19 cellular contexts compared by ENCODE assay signal in the genomic region with DNA sequence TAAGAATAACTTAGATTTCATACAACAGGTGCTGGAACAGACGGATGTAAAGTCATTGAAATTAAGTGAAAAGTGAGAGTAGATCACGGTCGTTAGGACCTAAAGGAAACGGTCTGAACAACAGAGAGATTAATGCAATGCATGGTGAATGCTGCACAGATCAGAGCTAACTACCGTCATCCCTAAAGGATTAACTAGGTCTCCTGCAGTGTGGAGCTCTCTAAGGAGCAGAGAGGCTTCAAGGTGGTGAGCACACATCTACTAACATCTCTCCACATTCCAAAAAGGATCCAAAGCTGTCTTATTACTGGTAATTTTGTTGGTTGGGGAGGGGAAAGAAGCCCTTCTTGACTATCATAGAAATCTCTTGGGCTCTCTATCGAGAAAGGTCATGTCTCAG.
DNase-seq lines count a peak whose midpoint lies in the region; ATAC-seq and TF ChIP-seq lines count a peak whose summit lies in the region.
"Had no signal": no experiment of that assay in that cellular context is flagged by ENCODE, and none has a peak within 500 bp of the region (broad histone marks: within the 10 kb centered on the region; RNA-seq: fewer than 3 reads in every experiment).

No MANE protein-coding gene starts in this region.

- intact Hi-C loops in heart left ventricle (cut with DNase I) (loop anchor here in 2 of 10 donors (10.0 kb wide), 2 partner anchors 51 to 61 kb away; no protein-coding TSS in a partner anchor), Right ventricle myocardium inferior (cut with DNase I) (no loop called here)

- H3K4me3 ChIP-seq in heart left ventricle, result no peak overlapping the region
- H3K4me3 ChIP-seq: skin epidermis, tibial nerve had no signal

- 59 to 77% (median 64%) methylated on average over 6 of the region's 6 CpGs for WGBS in heart left ventricle, 4 donors

- peaks cover 5% of the 10 kb centered on the region for H3K9me3 Mint-ChIP-seq in osteocyte (ENCODE audit: unreplicated experiment)
- H3K9me3 Mint-ChIP-seq in type B pancreatic cell, result peaks cover 3% of the 10 kb centered on the region
- H3K9me3 Mint-ChIP-seq: activated T-cell treated with anti-CD3 and anti-CD28 coated beads, Interleukin-2, amount 50 U/mL, for 72 hours; H9; T-helper 1 cell treated with Interleukin-12 subunit alpha and Interleukin-12 subunit beta and Interleukin-4 antibody, amounts not matched to agents 30 μg/mL and 1 μg/mL, for 36 hours had no signal

- no peak for DNase-seq in heart left ventricle
- DNase-seq in Right ventricle myocardium inferior (ENCODE audit: missing footprints), result no peak
- no peak for DNase-seq in epithelial cell of prostate (ENCODE audit: low read depth, low spot score)
- DNase-seq in osteocyte (ENCODE audit: extremely low spot score, unreplicated experiment), result no peak
- DNase-seq in type B pancreatic cell (ENCODE audit: extremely low spot score, unreplicated experiment), result no peak
- no peak for DNase-seq in islet precursor cell
- no peak for DNase-seq in KBM-7
- DNase-seq: activated T-cell treated with anti-CD3 and anti-CD28 coated beads, Interleukin-2, amount 50 U/mL, for 72 hours; DMS53; H9; midbrain; occipital lobe; SHP77 treated with DMSO at 0.1 percent for 48 hours had no signal

- peak in 1 of 4 donors; percentile 22 for ATAC-seq in heart left ventricle
- ATAC-seq in Right ventricle myocardium inferior, result no peak
- no peak for ATAC-seq in HG02884 (IDR thresholded peaks at IDR 0.05; ENCODE audit: unreplicated experiment)
- ATAC-seq: activated T-cell treated with anti-CD3 and anti-CD28 coated beads, Interleukin-2, amount 50 U/mL, for 72 hours had no signal

- peak overlapping the region in 9 of 12 donors; percentile 2 to 55 (median 27) for H3K27ac ChIP-seq in heart left ventricle
- peak overlapping the region; percentile 84 for H3K27ac ChIP-seq in epithelial cell of prostate
- H3K27ac ChIP-seq: C4-2B, skin epidermis had no signal

- no peak for TF ChIP-seq POLR2A in heart left ventricle (IDR thresholded peaks at IDR 0.05)

- H3K4me1 ChIP-seq in heart left ventricle, result peaks cover 0 to 43% (median 32%) of the 10 kb centered on the region in 12 donors

- TF ChIP-seq CTCF in heart left ventricle (IDR thresholded peaks at IDR 0.05), result no peak
- no peak for TF ChIP-seq CTCF in osteocyte (IDR thresholded peaks at IDR 0.05)
- TF ChIP-seq CTCF in type B pancreatic cell (conservative IDR thresholded peaks at IDR 0.05), result no peak

- H3K4me1 Mint-ChIP-seq in osteocyte (ENCODE audit: unreplicated experiment), result peaks cover 26% of the 10 kb centered on the region
- peaks cover 24% of the 10 kb centered on the region for H3K4me1 Mint-ChIP-seq in type B pancreatic cell (ENCODE audit: unreplicated experiment)

- no peaks in the 10 kb centered on the region for H3K36me3 ChIP-seq in heart left ventricle
- H3K36me3 ChIP-seq: tibial nerve had no signal

- no peaks in the 10 kb centered on the region for H3K27me3 ChIP-seq in heart left ventricle
- H3K27me3 ChIP-seq: tibial nerve had no signal

- H3K27me3 Mint-ChIP-seq in osteocyte (ENCODE audit: unreplicated experiment) (no peaks in the 10 kb centered on the region), type B pancreatic cell (no peaks in the 10 kb centered on the region)
- H3K27me3 Mint-ChIP-seq: activated naive CD8-positive, alpha-beta T cell had no signal

- H3K27ac Mint-ChIP-seq in osteocyte (ENCODE audit: unreplicated experiment) (peak overlapping the region; percentile 10), type B pancreatic cell (peak overlapping the region; percentile 17)
- H3K27ac Mint-ChIP-seq: activated naive CD8-positive, alpha-beta T cell; H9; T-helper 1 cell treated with Interleukin-12 subunit alpha and Interleukin-12 subunit beta and Interleukin-4 antibody, amounts not matched to agents 30 μg/mL and 1 μg/mL, for 36 hours had no signal

- in situ Hi-C loops in KBM-7 (cut with MboI; ENCODE audit: low pct_unique_long_range_greater_than_20kb, low sequenced_read_pairs), result no loop called here

- H3K36me3 Mint-ChIP-seq in osteocyte (ENCODE audit: unreplicated experiment) (peaks cover 13% of the 10 kb centered on the region), type B pancreatic cell (peaks cover 8% of the 10 kb centered on the region)

- peaks cover 0 to 3% (median 0%) of the 10 kb centered on the region in 12 donors for H3K9me3 ChIP-seq in heart left ventricle
- H3K9me3 ChIP-seq: tibial nerve had no signal

- H3K4me3 Mint-ChIP-seq in osteocyte (ENCODE audit: unreplicated experiment) (no peak overlapping the region), type B pancreatic cell (no peak overlapping the region)
- H3K4me3 Mint-ChIP-seq: activated naive CD8-positive, alpha-beta T cell; activated T-cell treated with anti-CD3 and anti-CD28 coated beads, Interleukin-2, amount 50 U/mL, for 72 hours; H9; T-helper 1 cell treated with Interleukin-12 subunit alpha and Interleukin-12 subunit beta and Interleukin-4 antibody, amounts not matched to agents 30 μg/mL and 1 μg/mL, for 36 hours had no signal
